8 cellular contexts compared by ENCODE assay signal in the genomic region with DNA sequence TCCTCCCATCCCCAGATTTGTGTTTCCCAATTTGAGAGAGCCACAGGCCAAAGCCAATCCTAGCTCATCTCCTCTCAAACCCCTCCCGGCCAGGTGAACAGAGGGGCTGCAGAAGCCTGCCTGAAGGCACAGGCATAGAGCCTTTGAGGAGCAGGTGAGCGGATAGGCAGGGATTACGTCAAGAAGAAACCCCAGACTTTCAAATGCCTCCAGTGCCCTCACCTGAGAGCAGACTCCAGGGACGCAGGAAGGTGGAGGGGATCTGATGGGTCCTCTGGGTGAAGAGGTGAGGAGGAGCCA. TPM values are rescaled to one million over a fixed set of nuclear protein-coding genes. Genes with fewer than 3 reads are reported as not detected.
A peak's percentile ranks its signal among the peaks of the same experiment; 100 is the strongest.
DNase-seq lines count a peak whose midpoint lies in the region; ATAC-seq and TF ChIP-seq lines count a peak whose summit lies in the region.

No MANE protein-coding gene starts in this region.

- peaks cover 4% of the 10 kb centered on the region for H3K9me3 ChIP-seq in thymus (ENCODE audit: control insufficient read depth)

- peaks cover 26% of the 10 kb centered on the region for H3K4me1 Mint-ChIP-seq in activated CD8-positive, alpha-beta memory T cell treated with anti-CD3 and anti-CD28 coated beads, Interleukin-2, amount 10 ng/mL, durations not matched to agents 7 days and 5 days

- 26% methylated on average over 4 of the region's 4 CpGs for WGBS in thymus

- H3K4me3 ChIP-seq in thymus (ENCODE audit: low read length), result peak overlapping the region; percentile 54

- peaks cover 20% of the 10 kb centered on the region for H3K27me3 ChIP-seq in thymus (ENCODE audit: control insufficient read depth, insufficient read depth)

- TF ChIP-seq CTCF in GM10248 (IDR thresholded peaks at IDR 0.05; ENCODE audit: control extremely low read depth, extremely low read depth, low read depth, missing control alignments), result no peak

- H3K36me3 Mint-ChIP-seq in activated CD8-positive, alpha-beta memory T cell treated with anti-CD3 and anti-CD28 coated beads, Interleukin-2, amount 10 ng/mL, durations not matched to agents 7 days and 5 days, result peaks cover 2% of the 10 kb centered on the region

- peak overlapping the region; percentile 40 for H3K27ac Mint-ChIP-seq in activated CD8-positive, alpha-beta memory T cell treated with anti-CD3 and anti-CD28 coated beads, Interleukin-2, amount 10 ng/mL, durations not matched to agents 7 days and 5 days

- peaks cover 14% of the 10 kb centered on the region for H3K4me1 ChIP-seq in thymus (ENCODE audit: control insufficient read depth, insufficient read depth, low read length)

- POLR2A ChIA-PET in GM10248 (lab: Yijun Ruan, JAX), result interaction anchor here (0.7 to 2.5 kb wide), 11 partner anchors 8 to 253 kb away, joined by 3 to 32 read pairs (median 4); a partner anchor contains a TSS

- CTCF ChIA-PET in activated CD8-positive, alpha-beta memory T cell treated with anti-CD3 and anti-CD28 coated beads, Interleukin-2, amount 10 ng/mL, durations not matched to agents 7 days and 5 days (lab: Charles Lee), result interaction anchor here (1.0 to 7.3 kb wide), 14 partner anchors 10 to 758 kb away, joined by 3 to 86 read pairs (median 4); a partner anchor contains a TSS
- CTCF ChIA-PET in GM10248 (lab: Yijun Ruan, JAX), result interaction anchor here (0.9 to 11.8 kb wide), 13 partner anchors 13 to 178 kb away, joined by 3 to 127 read pairs (median 6); a partner anchor contains a TSS

- no peak for ATAC-seq in activated CD8-positive, alpha-beta memory T cell treated with anti-CD3 and anti-CD28 coated beads, Interleukin-2, amount 10 ng/mL, durations not matched to agents 7 days and 5 days
- no peak for ATAC-seq in GM19035 (IDR thresholded peaks at IDR 0.05; ENCODE audit: unreplicated experiment)
- ATAC-seq in HG02623 (IDR thresholded peaks at IDR 0.05; ENCODE audit: unreplicated experiment), result no peak

- DNase-seq in activated CD8-positive, alpha-beta memory T cell treated with anti-CD3 and anti-CD28 coated beads, Interleukin-2, amount 10 ng/mL, durations not matched to agents 7 days and 5 days, result no peak
- no peak for DNase-seq in activated CD8-positive, alpha-beta memory T cell treated with anti-CD3 and anti-CD28 coated beads, Interleukin-2, amount 50 U/mL, for 4 hours
- DNase-seq in activated naive CD4-positive, alpha-beta T cell treated with anti-CD3 and anti-CD28 coated beads, Interleukin-2, amount 50 U/mL, for 16 hours, result peak; percentile 24
- DNase-seq in kidney tubule cell (ENCODE audit: low spot score) (peak; percentile 22), GM10248 (ENCODE audit: extremely low spot score) (no peak)

- peaks cover 24% of the 10 kb centered on the region for H3K27me3 Mint-ChIP-seq in activated CD8-positive, alpha-beta memory T cell treated with anti-CD3 and anti-CD28 coated beads, Interleukin-2, amount 10 ng/mL, durations not matched to agents 7 days and 5 days

- H3K4me3 Mint-ChIP-seq in activated CD8-positive, alpha-beta memory T cell treated with anti-CD3 and anti-CD28 coated beads, Interleukin-2, amount 10 ng/mL, durations not matched to agents 7 days and 5 days, result peak overlapping the region; percentile 83

- H3K36me3 ChIP-seq in thymus (ENCODE audit: control insufficient read depth, insufficient read depth), result no peaks in the 10 kb centered on the region

- H3K9me3 Mint-ChIP-seq in activated CD8-positive, alpha-beta memory T cell treated with anti-CD3 and anti-CD28 coated beads, Interleukin-2, amount 10 ng/mL, durations not matched to agents 7 days and 5 days (ENCODE audit: low read depth), result no peaks in the 10 kb centered on the region

- H3K27ac ChIP-seq in thymus (ENCODE audit: low read depth), result no peak overlapping the region

RNA-seq across cellular contexts. Expression of a gene that starts 0.6 kb away (rescaled TPM):
- total RNA-seq in activated CD8-positive, alpha-beta memory T cell treated with anti-CD3 and anti-CD28 coated beads, Interleukin-2, amount 10 ng/mL, durations not matched to agents 7 days and 5 days, result 1 to 10 TPM; 2.7 to 4.2 TPM
- polyA plus RNA-seq in thymus, result 1.8 TPM

RNA-seq across cellular contexts. Expression of a gene that starts 13.1 kb away (rescaled TPM):
- 100 to 1,000 TPM; 146 to 157 TPM for total RNA-seq in activated CD8-positive, alpha-beta memory T cell treated with anti-CD3 and anti-CD28 coated beads, Interleukin-2, amount 10 ng/mL, durations not matched to agents 7 days and 5 days
- polyA plus RNA-seq in thymus, result 61.3 TPM

RNA-seq across cellular contexts. Expression of a gene that starts 46.8 kb away (rescaled TPM):
- 10 to 100 TPM; 11.0 to 12.8 TPM for total RNA-seq in activated CD8-positive, alpha-beta memory T cell treated with anti-CD3 and anti-CD28 coated beads, Interleukin-2, amount 10 ng/mL, durations not matched to agents 7 days and 5 days
- polyA plus RNA-seq in thymus, result 10.4 TPM

Comparison
In these comparisons a context has a peak if more than half of its experiments do, and no peak if none do; other contexts are left out.
1. DNase-seq: peak in activated naive CD4-positive, alpha-beta T cell treated with anti-CD3 and anti-CD28 coated beads, Interleukin-2, amount 50 U/mL, for 16 hours (single experiment) and kidney tubule cell (single experiment); none in activated CD8-positive, alpha-beta memory T cell treated with anti-CD3 and anti-CD28 coated beads, Interleukin-2, amount 10 ng/mL, durations not matched to agents 7 days and 5 days (single experiment), activated CD8-positive, alpha-beta memory T cell treated with anti-CD3 and anti-CD28 coated beads, Interleukin-2, amount 50 U/mL, for 4 hours (single experiment) and GM10248 (single experiment).